In genomic region chr2:28137221-28137620, GRCh38 we compare ENCODE assay signal across 12 cellular contexts.
A peak's percentile ranks its signal among the peaks of the same experiment; 100 is the strongest.
DNase-seq lines count a peak whose midpoint lies in the region; ATAC-seq and TF ChIP-seq lines count a peak whose summit lies in the region.
"Had no signal": no experiment of that assay in that cellular context is flagged by ENCODE, and none has a peak within 500 bp of the region (broad histone marks: within the 10 kb centered on the region; RNA-seq: fewer than 3 reads in every experiment).

No MANE protein-coding gene starts in this region.

- TF ChIP-seq CTCF in AG09319 (IDR thresholded peaks at IDR 0.05; ENCODE audit: low read depth, low read length) (no peak), choroid plexus epithelial cell (conservative IDR thresholded peaks at IDR 0.05; ENCODE audit: low read depth, low read length) (no peak), omental fat pad (IDR thresholded peaks at IDR 0.05) (no peak), MM.1S (IDR thresholded peaks at IDR 0.05; ENCODE audit: low read length) (no peak)

- H3K9me2 ChIP-seq in MM.1S (replicated peaks; ENCODE audit: insufficient read depth, low read length): no peaks in the 10 kb centered on the region

- no peaks in the 10 kb centered on the region for H3K9me3 ChIP-seq in MG63
- H3K9me3 ChIP-seq in MM.1S (replicated peaks; ENCODE audit: insufficient read depth, low read length): no peaks in the 10 kb centered on the region
- H3K9me3 ChIP-seq: neutrophil had no signal

- H3K36me3 ChIP-seq in MG63: no peaks in the 10 kb centered on the region
- no peaks in the 10 kb centered on the region for H3K36me3 ChIP-seq in MM.1S (replicated peaks; ENCODE audit: insufficient read depth, low read length)
- H3K36me3 ChIP-seq: neutrophil had no signal

- no peak overlapping the region for H3K9ac ChIP-seq in MM.1S (ENCODE audit: low read length)

- no peak overlapping the region for H3K4me3 ChIP-seq in MG63
- H3K4me3 ChIP-seq in choroid plexus epithelial cell (ENCODE audit: low read depth, low read length): no peak overlapping the region
- H3K4me3 ChIP-seq in MM.1S (ENCODE audit: low read length): no peak overlapping the region

- H3F3A ChIP-seq in MM.1S (ENCODE audit: insufficient read depth, low read length): no peaks in the 10 kb centered on the region

- H3K27me3 ChIP-seq in MG63 (no peaks in the 10 kb centered on the region), MM.1S (replicated peaks; ENCODE audit: insufficient read depth, low read length) (no peaks in the 10 kb centered on the region)
- H3K27me3 ChIP-seq: neutrophil had no signal

- no peak overlapping the region for H2AFZ ChIP-seq in MM.1S (ENCODE audit: low read length)

- no peak overlapping the region for H3K27ac ChIP-seq in MM.1S (ENCODE audit: low read length)
- H3K27ac ChIP-seq: neutrophil had no signal

- peak; percentile 34 for ATAC-seq in omental fat pad (ENCODE audit: low FRiP score)

- DNase-seq in AG09319 (ENCODE audit: extremely low read depth, low read depth): peak; percentile 93
- DNase-seq in MG63: peak; percentile 58
- peak; percentile 96 for DNase-seq in choroid plexus epithelial cell (ENCODE audit: low read depth)
- DNase-seq in omental fat pad (ENCODE audit: low spot score): no peak
- no peak for DNase-seq in activated CD4-positive, alpha-beta T cell treated with anti-CD3 and anti-CD28 coated beads, Interleukin-2, amount 50 U/mL, for 48 hours
- DNase-seq in MM.1S: no peak
- DNase-seq in amygdala (lab: John Stamatoyannopoulos, UW): no peak
- no peak for DNase-seq in KBM-7
- DNase-seq: activated naive CD4-positive, alpha-beta T cell treated with anti-CD3 and anti-CD28 coated beads for 36 hours; DND-41; NCI-H2107 had no signal

- peaks cover 3% of the 10 kb centered on the region; the same call in 1 of the 2 replicates for H3K4me1 ChIP-seq in MM.1S (ENCODE audit: low read length)

- H3K4me2 ChIP-seq in MM.1S (ENCODE audit: low read depth, low read length): no peak overlapping the region

- in situ Hi-C loops in KBM-7 (cut with MboI; ENCODE audit: low pct_unique_long_range_greater_than_20kb, low sequenced_read_pairs): no loop called here

- H4K20me1 ChIP-seq in MM.1S (ENCODE audit: insufficient read depth, low read length): no peaks in the 10 kb centered on the region

- no peaks in the 10 kb centered on the region for H3K79me2 ChIP-seq in MM.1S (ENCODE audit: low read length)

Comparison
In these comparisons a context has a peak if more than half of its experiments do, and no peak if none do; other contexts are left out.
1. DNase-seq: peak in AG09319 (single experiment), MG63 (single experiment) and choroid plexus epithelial cell (single experiment); none in omental fat pad (single experiment), activated CD4-positive, alpha-beta T cell treated with anti-CD3 and anti-CD28 coated beads, Interleukin-2, amount 50 U/mL, for 48 hours (0 of 2), MM.1S (single experiment), amygdala (0 of 56) and KBM-7 (single experiment).